15 cellular contexts compared by ENCODE assay signal in genomic region chr3:13891492-13892073, GRCh38. TPM values are rescaled to one million over a fixed set of nuclear protein-coding genes. Genes with fewer than 3 reads are reported as not detected.
DNase-seq lines count a peak whose midpoint lies in the region; ATAC-seq, FAIRE-seq and TF ChIP-seq lines count a peak whose summit lies in the region.
"Had no signal": no experiment of that assay in that cellular context is flagged by ENCODE, and none has a peak within 500 bp of the region (broad histone marks: within the 10 kb centered on the region; RNA-seq: fewer than 3 reads in every experiment).

No MANE protein-coding gene starts in this region.

- H3K9me3 ChIP-seq in H9 (ENCODE audit: control insufficient read depth, low read depth, low read length) (no peaks in the 10 kb centered on the region), lower lobe of right lung (no peaks in the 10 kb centered on the region)

- no peak overlapping the region for H4K91ac ChIP-seq in H9 (ENCODE audit: insufficient read length, low read depth, low read length)

- no peak overlapping the region for H3K4me3 Mint-ChIP-seq in H9
- H3K4me3 Mint-ChIP-seq: dendritic cell treated with granulocyte-macrophage colony-stimulating factor and Interleukin-4, amounts not matched to agents 40 ng/mL and 50 ng/mL, for 4 days; mesothelial cell of epicardium had no signal

- H3K18ac ChIP-seq in H9 (ENCODE audit: insufficient read length, low read depth, low read length), result no peak overlapping the region

- H2AFZ ChIP-seq in H9 (ENCODE audit: low read length), result peak overlapping the region; percentile 54

- no peaks in the 10 kb centered on the region for H3K36me3 ChIP-seq in lower lobe of right lung

- H3K36me3 Mint-ChIP-seq in H9 (ENCODE audit: insufficient read depth in 1 of 3, low read depth in 3 of 3), result no peaks in the 10 kb centered on the region
- H3K36me3 Mint-ChIP-seq: mesothelial cell of epicardium had no signal

- no peak overlapping the region for H3K4me2 ChIP-seq in H9 (ENCODE audit: insufficient read depth, insufficient read length, low read length)

- no peak overlapping the region for H3K4me3 ChIP-seq in lower lobe of right lung

- H3T11ph ChIP-seq in H9 (ENCODE audit: low read length), result no peak overlapping the region

- H4K5ac ChIP-seq in H9 (ENCODE audit: insufficient read length, low read depth, low read length), result no peak overlapping the region

- intact Hi-C loops in lower lobe of right lung (cut with DNase I), result no loop called here

- no peaks in the 10 kb centered on the region for H4K20me1 ChIP-seq in H9 (ENCODE audit: control insufficient read depth, insufficient read depth, insufficient read length)

- H3K27me3 Mint-ChIP-seq in H9 (ENCODE audit: low read depth), result peaks cover 64% of the 10 kb centered on the region

- H3K27ac ChIP-seq in H9 (ENCODE audit: insufficient read length, low read depth, low read length) (no peak overlapping the region), lower lobe of right lung (peak overlapping the region; percentile 56)

- no peak overlapping the region for H2BK12ac ChIP-seq in H9 (ENCODE audit: insufficient read length, low read depth, low read length)

- H3K79me1 ChIP-seq in H9 (ENCODE audit: insufficient read depth, low read depth, low read length, poor library complexity, severe bottlenecking), result no peaks in the 10 kb centered on the region

- H3K4me1 Mint-ChIP-seq in H9, result peaks cover 5 to 9% of the 10 kb centered on the region in 2 experiments

- H3K79me2 ChIP-seq in H9 (ENCODE audit: insufficient read depth, low read length), result no peaks in the 10 kb centered on the region

- no peak overlapping the region for H2BK120ac ChIP-seq in H9 (ENCODE audit: low read depth, low read length, poor library complexity, severe bottlenecking)

- FAIRE-seq in TTC549 (lab: Jason Lieb, UNC), result peak; percentile 76

- no peak overlapping the region for H2AK5ac ChIP-seq in H9 (ENCODE audit: insufficient read length, low read length)

- no peak overlapping the region for H3K27ac Mint-ChIP-seq in H9
- H3K27ac Mint-ChIP-seq: dendritic cell treated with granulocyte-macrophage colony-stimulating factor and Interleukin-4, amounts not matched to agents 40 ng/mL and 50 ng/mL, for 4 days; mesothelial cell of epicardium had no signal

- H2BK5ac ChIP-seq in H9 (ENCODE audit: insufficient read length, low read length), result no peak overlapping the region

- DNase-seq in NCI-H2171 treated with DMSO at 0.1 percent for 48 hours (lab: John Stamatoyannopoulos, UW), result peak; percentile 20
- DNase-seq in NCI-H2171 (lab: John Stamatoyannopoulos, UW), result no peak
- DNase-seq in H9, result peak; percentile 54
- no peak for DNase-seq in lower lobe of right lung
- no peak for DNase-seq in HCEC 1CT
- DNase-seq in SKM-1 (lab: John Stamatoyannopoulos, UW; ENCODE audit: unreplicated experiment), result no peak
- DNase-seq in Ammon's horn (ENCODE audit: low spot score), result no peak
- DNase-seq: glutamatergic neuron; NCI-H1092; NK-92 treated with Interleukin-12 subunit alpha and Interleukin-12 subunit beta, amount 100 ng/mL, for 24 hours had no signal

- no peak overlapping the region for H2BK15ac ChIP-seq in H9 (ENCODE audit: low read depth, low read length)

- no CpG with 5 or more reads among the region's 5 CpGs for WGBS in H9 (ENCODE audit: extremely low coverage, insufficient read length, low lambda C conversion rate)

- H2BK20ac ChIP-seq in H9 (ENCODE audit: low read depth, low read length, poor library complexity, severe bottlenecking), result no peak overlapping the region

- no peak overlapping the region for H3K4ac ChIP-seq in H9 (ENCODE audit: low read depth, low read length)

- TF ChIP-seq CTCF in H9 (conservative IDR thresholded peaks at IDR 0.05) (no peak), lower lobe of right lung (IDR thresholded peaks at IDR 0.05) (no peak)

- H3K9ac ChIP-seq in H9 (ENCODE audit: extremely low read depth, insufficient read length, low read length), result no peak overlapping the region

- ATAC-seq in lower lobe of right lung, result no peak

- peaks cover 11% of the 10 kb centered on the region; the same call in 1 of the 2 replicates for H3K27me3 ChIP-seq in H9 (ENCODE audit: insufficient read depth, low read length)
- H3K27me3 ChIP-seq in lower lobe of right lung (ENCODE audit: low read depth), result no peaks in the 10 kb centered on the region

- H3K4me1 ChIP-seq in H9 (ENCODE audit: insufficient read depth, low read length) (no peaks in the 10 kb centered on the region; the same call in 1 of the 2 replicates), lower lobe of right lung (peaks cover 33% of the 10 kb centered on the region)

- H3K14ac ChIP-seq in H9 (ENCODE audit: insufficient read depth, low read length), result no peak overlapping the region

- H4K8ac ChIP-seq in H9 (replicated peaks; ENCODE audit: insufficient read length, low read depth, low read length), result no peak overlapping the region

- H3K56ac ChIP-seq in H9 (ENCODE audit: insufficient read length, low read depth, low read length), result no peak overlapping the region

- H3K23ac ChIP-seq in H9 (ENCODE audit: insufficient read length, low read depth, low read length), result no peak overlapping the region

- no peaks in the 10 kb centered on the region for H3K9me3 Mint-ChIP-seq in H9
- H3K9me3 Mint-ChIP-seq: dendritic cell treated with granulocyte-macrophage colony-stimulating factor and Interleukin-4, amounts not matched to agents 40 ng/mL and 50 ng/mL, for 4 days; mesothelial cell of epicardium had no signal

- H3K23me2 ChIP-seq in H9 (ENCODE audit: insufficient read length, low read depth, low read length, poor library complexity, severe bottlenecking), result peaks cover 8% of the 10 kb centered on the region

RNA-seq across cellular contexts. Expression of gene WNT7A, which starts 11.7 kb away (rescaled TPM):
- total RNA-seq in H9 (2021) (not detected in 2 replicates), lower lobe of right lung (4.1 TPM)
- total RNA-seq: A673, urinary bladder had no signal

Comparison
In these comparisons a context has a peak if more than half of its experiments do, and no peak if none do; other contexts are left out.
1. DNase-seq: peak in NCI-H2171 treated with DMSO at 0.1 percent for 48 hours (single experiment) and H9 (single experiment); none in NCI-H2171 (single experiment), lower lobe of right lung (single experiment), HCEC 1CT (single experiment), SKM-1 (single experiment) and Ammon's horn (single experiment).